ENCODE assay signal across 8 cellular contexts in genomic region chr7:4739528-4739992, GRCh38. TPM values are rescaled to one million over a fixed set of nuclear protein-coding genes. Genes with fewer than 3 reads are reported as not detected.
DNase-seq lines count a peak whose midpoint lies in the region; TF ChIP-seq lines count a peak whose summit lies in the region.

No MANE protein-coding gene starts in this region.

- H3K79me1 ChIP-seq in trophoblast cell (ENCODE audit: low read length): peaks cover 15% of the 10 kb centered on the region

- peaks cover 11 to 13% of the 10 kb centered on the region in 2 experiments for H3K36me3 ChIP-seq in trophoblast cell (ENCODE audit: control insufficient read depth in 1 of 2, insufficient read depth in 2 of 2, low read length in 2 of 2)

- H2AK5ac ChIP-seq in trophoblast cell (ENCODE audit: low read length): no peak overlapping the region

- H3K79me2 ChIP-seq in trophoblast cell (ENCODE audit: control insufficient read depth, insufficient read depth, low read length, poor library complexity): no peaks in the 10 kb centered on the region

- peak; percentile 51 for DNase-seq in stimulated activated CD4-positive, alpha-beta T cell treated with anti-CD3 and anti-CD28 coated beads, Interleukin-15, amount 100 ng/mL, for 24 hours
- DNase-seq in stimulated activated CD4-positive, alpha-beta T cell treated with anti-CD3 and anti-CD28 coated beads, Interleukin-2, amount 100 ng/mL, for 48 hours: no peak
- peak; percentile 14 for DNase-seq in activated T-helper 1 cell treated with Interleukin-2 at 50 U/mL for 16 hours (ENCODE audit: low read depth)
- DNase-seq in fibroblast of the aortic adventitia (ENCODE audit: low read depth): peak; percentile 73
- peak in 1 of 2 donors; percentile 46 for DNase-seq in trophoblast cell
- DNase-seq in foreskin fibroblast: no peak
- DNase-seq in NCI-H748 treated with DMSO at 0.1 percent for 48 hours (lab: John Stamatoyannopoulos, UW): no peak
- no peak for DNase-seq in mesenteric fat pad (ENCODE audit: low spot score)

- peaks cover 18 to 19% of the 10 kb centered on the region in 2 experiments for H3K4me1 ChIP-seq in trophoblast cell (ENCODE audit: control insufficient read depth in 1 of 2, insufficient read depth in 2 of 2, low read length in 2 of 2)

- H2BK120ac ChIP-seq in trophoblast cell (ENCODE audit: insufficient read depth, low read length, poor library complexity): no peak overlapping the region

- no peak overlapping the region for H3K4ac ChIP-seq in trophoblast cell (ENCODE audit: low read depth, low read length)

- no peak overlapping the region for H3K23ac ChIP-seq in trophoblast cell (ENCODE audit: low read length)

- peak; percentile 77 for TF ChIP-seq CTCF in fibroblast of the aortic adventitia (IDR thresholded peaks at IDR 0.05; ENCODE audit: insufficient read depth, low read length)
- TF ChIP-seq CTCF in foreskin fibroblast (IDR thresholded peaks at IDR 0.05; ENCODE audit: low read depth, low read length): no peak

- peak overlapping the region; percentile 43 for H3K4me3 ChIP-seq in fibroblast of the aortic adventitia (ENCODE audit: low read depth, low read length)
- H3K4me3 ChIP-seq in trophoblast cell (ENCODE audit: low read depth, low read length): no peak overlapping the region
- H3K4me3 ChIP-seq in foreskin fibroblast (ENCODE audit: low read depth in 1 of 2, low read length in 2 of 2): no peak overlapping the region

- H3K27ac ChIP-seq in trophoblast cell (ENCODE audit: low read depth, low read length): peak overlapping the region; percentile 61

- H4K8ac ChIP-seq in trophoblast cell (ENCODE audit: low read depth, low read length): peak overlapping the region; percentile 3

- H4K91ac ChIP-seq in trophoblast cell (ENCODE audit: low read depth, low read length): peak overlapping the region; percentile 51

- H3K27me3 ChIP-seq in trophoblast cell (ENCODE audit: insufficient read depth, low read length): no peaks in the 10 kb centered on the region

- no peak overlapping the region for H3K9ac ChIP-seq in trophoblast cell (ENCODE audit: low read length)

- H2BK12ac ChIP-seq in trophoblast cell (ENCODE audit: low read length): peak overlapping the region; percentile 66

- no peak overlapping the region for H2AFZ ChIP-seq in trophoblast cell (ENCODE audit: insufficient read depth, low read length, poor library complexity)

- H4K12ac ChIP-seq in trophoblast cell (ENCODE audit: low read depth, low read length): no peak overlapping the region

- no peak overlapping the region for H3K14ac ChIP-seq in trophoblast cell (ENCODE audit: low read length)

- no peak overlapping the region for H3K4me2 ChIP-seq in trophoblast cell (ENCODE audit: low read length)

- H3K9me3 ChIP-seq in trophoblast cell (ENCODE audit: insufficient read depth, low read depth, low read length): peaks cover 2% of the 10 kb centered on the region

- H3K18ac ChIP-seq in trophoblast cell (ENCODE audit: low read length): no peak overlapping the region

- no CpG with 5 or more reads among the region's 16 CpGs for WGBS in trophoblast cell (ENCODE audit: extremely low coverage, insufficient coverage, insufficient read length)

- no peak overlapping the region for H2BK5ac ChIP-seq in trophoblast cell (ENCODE audit: low read depth, low read length, poor library complexity)

RNA-seq across cellular contexts. Expression of gene AP5Z1, which starts 35.9 kb away (rescaled TPM):
- total RNA-seq in fibroblast of the aortic adventitia (ENCODE audit: low replicate concordance): 33.9 and 35.5 TPM in 2 replicates
- polyA plus RNA-seq in trophoblast cell (2013): 19.8 and 22.2 TPM in 2 replicates
- 37.6 TPM for total RNA-seq in mesenteric fat pad

RNA-seq across cellular contexts. Expression of gene FOXK1, which starts 57.5 kb away (rescaled TPM):
- total RNA-seq in fibroblast of the aortic adventitia (ENCODE audit: low replicate concordance) (27.8 and 29.1 TPM in 2 replicates), mesenteric fat pad (30.2 TPM)
- 6.5 and 6.6 TPM in 2 replicates for polyA plus RNA-seq in trophoblast cell (2013)

Comparison
In these comparisons a context has a peak if more than half of its experiments do, and no peak if none do; other contexts are left out.
1. DNase-seq: peak in stimulated activated CD4-positive, alpha-beta T cell treated with anti-CD3 and anti-CD28 coated beads, Interleukin-15, amount 100 ng/mL, for 24 hours (single experiment), activated T-helper 1 cell treated with Interleukin-2 at 50 U/mL for 16 hours (single experiment) and fibroblast of the aortic adventitia (single experiment); none in stimulated activated CD4-positive, alpha-beta T cell treated with anti-CD3 and anti-CD28 coated beads, Interleukin-2, amount 100 ng/mL, for 48 hours (0 of 2), foreskin fibroblast (0 of 2), NCI-H748 treated with DMSO at 0.1 percent for 48 hours (single experiment) and mesenteric fat pad (single experiment).